ENCODE assay signal across 9 cellular contexts in genomic region chr7:44955733-44956132, GRCh38.
"Had no signal": no experiment of that assay in that cellular context is flagged by ENCODE, and none has a peak within 500 bp of the region (broad histone marks: within the 10 kb centered on the region; RNA-seq: fewer than 3 reads in every experiment).

No MANE protein-coding gene starts in this region.

- DNase-seq: activated CD4-positive, alpha-beta T cell treated with anti-CD3 and anti-CD28 coated beads for 48 hours; activated T-cell treated with anti-CD3 and anti-CD28 coated beads, Interleukin-2, amount 50 U/mL, for 4 hours; gastrocnemius medialis; kidney; left ventricle myocardium inferior; pancreas; SW 1271; T-helper 9 cell had no signal

- H3K4me3 ChIP-seq: ascending aorta, gastrocnemius medialis, left ventricle myocardium inferior, pancreas had no signal
